Comparison of ENCODE assay signal across 8 cellular contexts in the genomic region with DNA sequence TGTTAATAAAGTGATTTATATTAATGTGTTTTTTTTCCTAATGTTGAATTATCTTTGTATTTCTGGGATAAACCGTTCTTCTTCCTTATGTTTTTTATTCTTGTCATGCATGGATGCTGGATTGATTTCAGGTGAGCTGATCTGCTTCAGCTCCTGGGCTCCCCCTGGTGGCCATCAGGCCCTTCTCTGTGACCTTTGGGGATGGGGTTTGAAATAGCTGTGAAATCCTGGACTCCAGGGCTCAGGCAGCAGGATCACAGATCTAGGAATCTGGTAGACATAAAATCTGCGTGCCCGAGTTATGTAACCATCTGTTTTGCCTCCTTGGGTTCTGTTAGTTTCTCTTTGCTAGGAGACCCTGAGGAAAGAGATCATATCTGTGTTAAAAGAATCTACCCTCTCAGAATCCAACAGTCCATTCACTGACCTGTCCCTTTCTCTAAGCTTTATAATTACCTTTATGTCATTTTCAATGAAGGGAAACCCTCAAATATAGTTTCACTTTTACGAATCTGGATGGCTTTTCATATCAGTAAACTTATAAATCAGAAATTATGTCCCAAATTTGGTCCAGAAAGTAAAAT. TPM values are rescaled to one million over a fixed set of nuclear protein-coding genes. Genes with fewer than 3 reads are reported as not detected.
DNase-seq lines count a peak whose midpoint lies in the region; ATAC-seq, FAIRE-seq and TF ChIP-seq lines count a peak whose summit lies in the region.

No MANE protein-coding gene starts in this region.

- CTCF ChIA-PET in activated CD4-positive, alpha-beta T cell treated with anti-CD3 and anti-CD28 coated beads for 36 hours (lab: Charles Lee), result interaction anchor here (0.6 to 3.0 kb wide), 57 partner anchors 9 to 329 kb away, joined by 3 to 50 read pairs (median 4); a partner anchor contains a TSS

- peaks cover 2% of the 10 kb centered on the region for H3K36me3 Mint-ChIP-seq in activated CD4-positive, alpha-beta T cell treated with anti-CD3 and anti-CD28 coated beads for 36 hours (ENCODE audit: low read depth)
- no peaks in the 10 kb centered on the region for H3K36me3 Mint-ChIP-seq in chondrocyte (ENCODE audit: low read depth)

- no peak overlapping the region for H3K27ac Mint-ChIP-seq in activated CD4-positive, alpha-beta T cell treated with anti-CD3 and anti-CD28 coated beads for 36 hours
- no peak overlapping the region for H3K27ac Mint-ChIP-seq in chondrocyte (ENCODE audit: unreplicated experiment)

- TF ChIP-seq CTCF in chondrocyte (IDR thresholded peaks at IDR 0.05), result peak; percentile 99

- H3K4me3 Mint-ChIP-seq in activated CD4-positive, alpha-beta T cell treated with anti-CD3 and anti-CD28 coated beads for 36 hours, result no peak overlapping the region
- no peak overlapping the region for H3K4me3 Mint-ChIP-seq in chondrocyte (ENCODE audit: unreplicated experiment)

- DNase-seq in GM19240 (ENCODE audit: insufficient read length, low spot score) (peak; percentile 57), NCI-H345 treated with DMSO at 0.1 percent for 48 hours (lab: John Stamatoyannopoulos, UW; ENCODE audit: unreplicated experiment) (peak; percentile 75), chondrocyte (ENCODE audit: low spot score) (no peak), left lobe of liver (ENCODE audit: low spot score) (peak; percentile 83)
- DNase-seq in activated CD4-positive, alpha-beta T cell treated with anti-CD3 and anti-CD28 coated beads for 36 hours, result peak; percentile 89
- DNase-seq in stimulated activated CD4-positive, alpha-beta T cell treated with anti-CD3 and anti-CD28 coated beads, Interleukin-4, amount 100 ng/mL, for 24 hours, result peak; percentile 83

- POLR2A ChIA-PET in activated CD4-positive, alpha-beta T cell treated with anti-CD3 and anti-CD28 coated beads for 36 hours (lab: Charles Lee), result interaction anchor here (0.6 to 0.7 kb wide), 3 partner anchors 105 to 770 kb away, joined by 3 to 4 read pairs (median 3); no protein-coding TSS in a partner anchor

- intact Hi-C loops in activated CD4-positive, alpha-beta T cell treated with anti-CD3 and anti-CD28 coated beads for 36 hours (cut with DNase I, micrococcal nuclease), result loop anchor here (1.0 to 5.0 kb wide), 4 partner anchors 56 to 280 kb away; no protein-coding TSS in a partner anchor

- peaks cover 6% of the 10 kb centered on the region for H3K9me3 Mint-ChIP-seq in activated CD4-positive, alpha-beta T cell treated with anti-CD3 and anti-CD28 coated beads for 36 hours (ENCODE audit: low read depth)
- H3K9me3 Mint-ChIP-seq in chondrocyte (ENCODE audit: low read depth), result peaks cover 6% of the 10 kb centered on the region

- no peaks in the 10 kb centered on the region for H3K4me1 Mint-ChIP-seq in activated CD4-positive, alpha-beta T cell treated with anti-CD3 and anti-CD28 coated beads for 36 hours
- H3K4me1 Mint-ChIP-seq in chondrocyte (ENCODE audit: low read depth), result no peaks in the 10 kb centered on the region

- peak; percentile 77 for ATAC-seq in activated CD4-positive, alpha-beta T cell treated with anti-CD3 and anti-CD28 coated beads for 36 hours
- ATAC-seq in left lobe of liver (peak; percentile 100), GM18519 (IDR thresholded peaks at IDR 0.05; ENCODE audit: low FRiP score, unreplicated experiment) (no peak)

- H3K27me3 Mint-ChIP-seq in activated CD4-positive, alpha-beta T cell treated with anti-CD3 and anti-CD28 coated beads for 36 hours, result peaks cover 4% of the 10 kb centered on the region
- peaks cover 2% of the 10 kb centered on the region for H3K27me3 Mint-ChIP-seq in chondrocyte (ENCODE audit: low read depth)

- peak; percentile 96 for FAIRE-seq in A204.1 (lab: Jason Lieb, UNC)

RNA-seq across cellular contexts. Expression of a gene that starts 12.2 kb away (rescaled TPM):
- not detected for total RNA-seq in activated CD4-positive, alpha-beta T cell treated with anti-CD3 and anti-CD28 coated beads for 36 hours
- total RNA-seq in chondrocyte (not detected in 3 replicates), left lobe of liver (not detected)

RNA-seq across cellular contexts. Expression of a gene that starts 23.6 kb away (rescaled TPM):
- not detected for total RNA-seq in activated CD4-positive, alpha-beta T cell treated with anti-CD3 and anti-CD28 coated beads for 36 hours
- total RNA-seq in chondrocyte, result 7.2 to 16.6 TPM (median 7.8 TPM) in 3 replicates
- 0.96 TPM for total RNA-seq in left lobe of liver

RNA-seq across cellular contexts. Expression of a gene that starts 26.9 kb away (rescaled TPM):
- total RNA-seq in activated CD4-positive, alpha-beta T cell treated with anti-CD3 and anti-CD28 coated beads for 36 hours, result not detected
- total RNA-seq in chondrocyte (0.70 to 1.3 TPM (median 0.77 TPM) in 3 replicates), left lobe of liver (1.1 TPM)

RNA-seq across cellular contexts. Expression of a gene that starts 53.3 kb away (rescaled TPM):
- total RNA-seq in activated CD4-positive, alpha-beta T cell treated with anti-CD3 and anti-CD28 coated beads for 36 hours, result 1 to 10 TPM; 5.8 to 6.9 TPM
- total RNA-seq in chondrocyte (17.4 to 18.2 TPM (median 18.1 TPM) in 3 replicates), left lobe of liver (4.4 TPM)

RNA-seq across cellular contexts. Expression of a gene that starts 53.8 kb away (rescaled TPM):
- total RNA-seq in activated CD4-positive, alpha-beta T cell treated with anti-CD3 and anti-CD28 coated beads for 36 hours, result not detected
- total RNA-seq in chondrocyte (not detected in 3 replicates), left lobe of liver (not detected)
